ENCODE assay signal across 21 cellular contexts in the genomic region with DNA sequence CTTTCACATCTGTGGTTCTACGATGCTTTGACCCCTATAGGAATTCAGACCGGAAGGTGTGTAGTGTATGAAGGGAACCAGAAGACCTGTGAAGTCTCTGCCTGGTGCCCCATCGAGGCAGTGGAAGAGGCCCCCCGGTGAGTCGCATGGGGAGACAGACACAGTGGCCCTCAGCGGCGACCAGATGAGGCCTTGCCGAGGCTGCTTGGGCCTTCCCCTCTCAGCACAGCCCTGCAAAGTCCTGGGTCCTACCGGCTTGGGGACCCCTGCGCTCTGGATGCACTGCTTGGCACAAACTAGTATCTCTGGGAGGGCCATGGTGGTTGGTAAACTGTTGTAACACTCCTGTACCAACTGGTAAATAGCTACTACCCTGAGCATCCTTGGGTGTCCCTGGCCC.
"Had no signal": no experiment of that assay in that cellular context is flagged by ENCODE, and none has a peak within 500 bp of the region (broad histone marks: within the 10 kb centered on the region; RNA-seq: fewer than 3 reads in every experiment).

No MANE protein-coding gene starts in this region.

- H3K9me3 ChIP-seq: mucosa of descending colon had no signal

- DNase-seq: hippocampal formation; hypothalamus; immature natural killer cell; islet precursor cell; kidney; kidney glomerular epithelial cell; left cardiac atrium; left colon; left lung; left ventricle myocardium inferior; left ventricle myocardium superior; lower lobe of right lung; mammary epithelial cell; mesenchymal stem cell; mesendoderm; midbrain; mucosa of descending colon; naive B cell; naive thymus-derived CD4-positive, alpha-beta T cell had no signal

- H3K4me3 ChIP-seq: hepatocyte, left lung, left ventricle myocardium inferior, lower lobe of right lung, lung, mucosa of descending colon had no signal

- H3K27me3 ChIP-seq: hepatocyte, left lung had no signal

- H3K4me1 ChIP-seq: left ventricle myocardium inferior, lower lobe of right lung had no signal

- H3K27ac ChIP-seq: hepatocyte, left lung, left ventricle myocardium inferior, lower lobe of right lung had no signal
